17 cellular contexts compared by ENCODE assay signal in genomic region chr3:45816544-45816943, GRCh38. TPM values are rescaled to one million over a fixed set of nuclear protein-coding genes. Genes with fewer than 3 reads are reported as not detected.
DNase-seq lines count a peak whose midpoint lies in the region; ATAC-seq and TF ChIP-seq lines count a peak whose summit lies in the region.
"Had no signal": no experiment of that assay in that cellular context is flagged by ENCODE, and none has a peak within 500 bp of the region (broad histone marks: within the 10 kb centered on the region; RNA-seq: fewer than 3 reads in every experiment).

No MANE protein-coding gene starts in this region.

- H3K79me2 ChIP-seq in mammary epithelial cell (ENCODE audit: insufficient read depth, low read length): no peaks in the 10 kb centered on the region

- TF ChIP-seq CTCF in mammary epithelial cell (conservative IDR thresholded peaks at IDR 0.05 in 1 of 2, IDR thresholded peaks at IDR 0.05 in 1 of 2; ENCODE audit: extremely low read depth in 1 of 2, insufficient read depth in 1 of 2, low read depth in 1 of 2, low read length in 2 of 2): no peak
- no peak for TF ChIP-seq CTCF in thyroid gland (IDR thresholded peaks at IDR 0.05)

- CTCF ChIA-PET in mammary epithelial cell (lab: Charles Lee; ENCODE audit: low non-redundant PET): no interaction called here

- H3K4me1 ChIP-seq in mammary epithelial cell (ENCODE audit: insufficient read depth, low read length): peaks cover 34% of the 10 kb centered on the region
- peaks cover 3 to 17% of the 10 kb centered on the region in 2 donors for H3K4me1 ChIP-seq in thyroid gland

- DNase-seq in NCI-H345 (lab: John Stamatoyannopoulos, UW): peak; percentile 15
- DNase-seq in NCI-H345 treated with DMSO at 0.1 percent for 48 hours (lab: John Stamatoyannopoulos, UW; ENCODE audit: unreplicated experiment): no peak
- peak; percentile 74 for DNase-seq in mammary epithelial cell
- peak; percentile 46 for DNase-seq in left ventricle myocardium superior
- peak; percentile 16 to 21 for DNase-seq in thyroid gland
- no peak for DNase-seq in medulla oblongata (ENCODE audit: extremely low spot score)
- DNase-seq in globus pallidus (ENCODE audit: low spot score): no peak
- no peak for DNase-seq in activated CD8-positive, alpha-beta memory T cell treated with anti-CD3 and anti-CD28 coated beads, Interleukin-2, amount 50 U/mL, for 48 hours
- DNase-seq: activated CD4-positive, alpha-beta T cell treated with anti-CD3 and anti-CD28 coated beads for 36 hours; activated T-cell treated with anti-CD3 and anti-CD28 coated beads, Interleukin-2, amount 50 U/mL, for 48 hours; amniotic stem cell; effector CD8-positive, alpha-beta T cell; nephron progenitor cell; substantia nigra; T-helper 17 cell had no signal

- H3K4me2 ChIP-seq in mammary epithelial cell (ENCODE audit: insufficient read depth, low read depth, low read length): peak overlapping the region; percentile 40

- H3K36me3 ChIP-seq in mammary epithelial cell (ENCODE audit: insufficient read depth, low read length) (no peaks in the 10 kb centered on the region), thyroid gland (no peaks in the 10 kb centered on the region)

- peak; percentile 93 for ATAC-seq in left ventricle myocardium superior
- ATAC-seq: activated CD4-positive, alpha-beta T cell treated with anti-CD3 and anti-CD28 coated beads for 36 hours; left lobe of liver; T-helper 17 cell had no signal

- 0% methylated on average over 3 of the region's 3 CpGs for WGBS in mammary epithelial cell (ENCODE audit: low coverage, missing lambda C conversion rate)
- 45 to 62% methylated on average over 3 of the region's 3 CpGs for WGBS in thyroid gland, 2 donors

- H3K4me3 ChIP-seq in mammary epithelial cell (replicated peaks in 1 of 3; ENCODE audit: insufficient read depth in 1 of 3, low read depth in 2 of 3, low read length in 3 of 3) (no peak overlapping the region), thyroid gland (replicated peaks in 1 of 3) (no peak overlapping the region)

- H3K27ac ChIP-seq in mammary epithelial cell (ENCODE audit: insufficient read depth, low read depth, low read length): no peak overlapping the region
- H3K27ac ChIP-seq in thyroid gland: no peak overlapping the region

- H3K9ac ChIP-seq in mammary epithelial cell (ENCODE audit: insufficient read depth, low read length): no peak overlapping the region

- dilution Hi-C loops in mammary epithelial cell (cut with HindIII; ENCODE audit: low sequenced_read_pairs): no loop called here

- TF ChIP-seq POLR2A in thyroid gland (IDR thresholded peaks at IDR 0.05): no peak

- H3K27me3 ChIP-seq in mammary epithelial cell (ENCODE audit: insufficient read depth, low read length) (no peaks in the 10 kb centered on the region), thyroid gland (no peaks in the 10 kb centered on the region)

- no peak overlapping the region for H2AFZ ChIP-seq in mammary epithelial cell (ENCODE audit: low read depth, low read length)

- in situ Hi-C loops in mammary epithelial cell (cut with MboI; ENCODE audit: low sequenced_read_pairs in 2 of 2): no loop called here

- no peaks in the 10 kb centered on the region for H3K9me3 ChIP-seq in mammary epithelial cell (replicated peaks; ENCODE audit: insufficient read depth, low read length)
- H3K9me3 ChIP-seq in thyroid gland: no peaks in the 10 kb centered on the region

- H4K20me1 ChIP-seq in mammary epithelial cell (ENCODE audit: insufficient read depth, low read length): no peaks in the 10 kb centered on the region

- no TSS peak for BruUV-seq in mammary epithelial cell (replicated peaks; lab: Mats Ljungman, UMichigan)

- intact Hi-C loops in mammary epithelial cell (cut with micrococcal nuclease) (no loop called here), left ventricle myocardium superior (cut with micrococcal nuclease) (no loop called here), thyroid gland (cut with DNase I) (no loop called here)

RNA-seq across cellular contexts. Expression of gene SLC6A20, which starts 20.2 kb away (rescaled TPM):
- total RNA-seq in mammary epithelial cell (1 to 10 TPM in 1 of 2 donors, not detected in 1; 1.7 TPM), left ventricle myocardium superior (not detected), thyroid gland (under 1 TPM in 2 of 4 donors, not detected in 2; 0.13 to 0.22 TPM)
- polyA plus RNA-seq in mammary epithelial cell: 0.02 TPM
- not detected for polyA minus RNA-seq in mammary epithelial cell
- total RNA-seq: activated CD4-positive, alpha-beta T cell treated with anti-CD3 and anti-CD28 coated beads for 36 hours; NCI-H460 had no signal

RNA-seq across cellular contexts. Expression of gene LZTFL1, which starts 25.4 kb away (rescaled TPM):
- 10 to 100 TPM; 13.1 to 13.7 TPM for total RNA-seq in mammary epithelial cell
- 15.6 TPM for polyA plus RNA-seq in mammary epithelial cell
- 45.0 TPM for polyA minus RNA-seq in mammary epithelial cell
- 10.1 TPM for total RNA-seq in left ventricle myocardium superior
- total RNA-seq in thyroid gland: 10 to 100 TPM; 39.5 to 56.5 (median 51.4) TPM

Comparison
In these comparisons a context has a peak if more than half of its experiments do, and no peak if none do; other contexts are left out.
1. DNase-seq: peak in NCI-H345 (single experiment), mammary epithelial cell (single experiment), left ventricle myocardium superior (single experiment) and thyroid gland (2 of 2); none in NCI-H345 treated with DMSO at 0.1 percent for 48 hours (single experiment), medulla oblongata (single experiment), globus pallidus (single experiment) and activated CD8-positive, alpha-beta memory T cell treated with anti-CD3 and anti-CD28 coated beads, Interleukin-2, amount 50 U/mL, for 48 hours (single experiment).